ENCODE assay signal across 8 cellular contexts in genomic region chr10:86693721-86694369, GRCh38. TPM values are rescaled to one million over a fixed set of nuclear protein-coding genes. Genes with fewer than 3 reads are reported as not detected.
DNase-seq lines count a peak whose midpoint lies in the region; ATAC-seq and TF ChIP-seq lines count a peak whose summit lies in the region.

No MANE protein-coding gene starts in this region.

- TF ChIP-seq EP300 in esophagus muscularis mucosa (IDR thresholded peaks at IDR 0.05) (no peak), ovary (IDR thresholded peaks at IDR 0.05) (no peak)

- POLR2A ChIA-PET in activated CD4-positive, alpha-beta memory T cell treated with anti-CD3 and anti-CD28 coated beads for 36 hours (lab: Charles Lee), result no interaction called here

- no peaks in the 10 kb centered on the region for H3K36me3 ChIP-seq in Loucy (ENCODE audit: insufficient read depth, low read length)
- H3K36me3 ChIP-seq in esophagus muscularis mucosa, result peaks cover 0 to 44% (median 39%) of the 10 kb centered on the region in 4 donors
- no peaks in the 10 kb centered on the region for H3K36me3 ChIP-seq in ovary

- CTCF ChIA-PET in activated CD4-positive, alpha-beta memory T cell treated with anti-CD3 and anti-CD28 coated beads for 36 hours (lab: Charles Lee), result interaction anchor here (0.5 to 2.9 kb wide), 16 partner anchors 13 to 267 kb away, joined by 3 to 38 read pairs (median 4); no protein-coding TSS in a partner anchor

- peak; percentile 27 for DNase-seq in GM04503 (ENCODE audit: low read depth)
- DNase-seq in activated CD4-positive, alpha-beta memory T cell treated with anti-CD3 and anti-CD28 coated beads for 36 hours, result peak; percentile 46
- DNase-seq in esophagus muscularis mucosa (ENCODE audit: extremely low spot score), result no peak
- DNase-seq in ovary, result peak; percentile 64 to 88 (median 75)
- no peak for DNase-seq in NCI-H748 (lab: John Stamatoyannopoulos, UW; ENCODE audit: unreplicated experiment)
- no peak for DNase-seq in pons (ENCODE audit: low spot score)

- intact Hi-C loops in activated CD4-positive, alpha-beta memory T cell treated with anti-CD3 and anti-CD28 coated beads for 36 hours (cut with micrococcal nuclease), result loop anchor here (1.0 kb wide), 1 partner anchor 205 kb away; no protein-coding TSS in a partner anchor
- intact Hi-C loops in esophagus muscularis mucosa (cut with DNase I) (loop anchor here (5.0 kb wide), 1 partner anchor 208 kb away; no protein-coding TSS in a partner anchor), ovary (cut with DNase I) (loop anchor here in 1 of 4 donors (5.0 kb wide), 1 partner anchor 208 kb away; no protein-coding TSS in a partner anchor)

- 15% methylated on average over 9 of the region's 10 CpGs for WGBS in esophagus muscularis mucosa
- 8 to 14% (median 12%) methylated on average over 10 of the region's 10 CpGs for WGBS in ovary, 3 donors

- no peak overlapping the region for H3K4me3 ChIP-seq in Loucy (ENCODE audit: low read length, poor library complexity, severe bottlenecking)
- H3K4me3 ChIP-seq in esophagus muscularis mucosa, result no peak overlapping the region
- H3K4me3 ChIP-seq in ovary, result no peak overlapping the region

- H3K79me2 ChIP-seq in Loucy (ENCODE audit: insufficient read depth, low read length), result no peaks in the 10 kb centered on the region

- no peak overlapping the region for H3K4me2 ChIP-seq in Loucy (ENCODE audit: low read depth, low read length, poor library complexity, severe bottlenecking)

- no peaks in the 10 kb centered on the region for H3K36me3 Mint-ChIP-seq in activated CD4-positive, alpha-beta memory T cell treated with anti-CD3 and anti-CD28 coated beads for 36 hours

- H3K9me3 ChIP-seq in Loucy (ENCODE audit: insufficient read depth, low read depth, low read length) (no peaks in the 10 kb centered on the region), esophagus muscularis mucosa (no peaks in the 10 kb centered on the region), ovary (no peaks in the 10 kb centered on the region)

- no peak overlapping the region for H2AFZ ChIP-seq in Loucy (ENCODE audit: low read length)

- no peaks in the 10 kb centered on the region for H3K27me3 Mint-ChIP-seq in activated CD4-positive, alpha-beta memory T cell treated with anti-CD3 and anti-CD28 coated beads for 36 hours

- TF ChIP-seq POLR2A in esophagus muscularis mucosa (IDR thresholded peaks at IDR 0.05; ENCODE audit: low read depth), result no peak
- no peak for TF ChIP-seq POLR2A in ovary (IDR thresholded peaks at IDR 0.05)

- no peaks in the 10 kb centered on the region for H3K4me1 Mint-ChIP-seq in activated CD4-positive, alpha-beta memory T cell treated with anti-CD3 and anti-CD28 coated beads for 36 hours (ENCODE audit: low read depth)

- H3K4me3 Mint-ChIP-seq in activated CD4-positive, alpha-beta memory T cell treated with anti-CD3 and anti-CD28 coated beads for 36 hours, result no peak overlapping the region

- no peaks in the 10 kb centered on the region for H3K9me3 Mint-ChIP-seq in activated CD4-positive, alpha-beta memory T cell treated with anti-CD3 and anti-CD28 coated beads for 36 hours

- H3K27me3 ChIP-seq in Loucy (ENCODE audit: insufficient read depth, low read length, poor library complexity, severe bottlenecking) (no peaks in the 10 kb centered on the region), esophagus muscularis mucosa (no peaks in the 10 kb centered on the region), ovary (no peaks in the 10 kb centered on the region)

- H3K4me1 ChIP-seq in Loucy (ENCODE audit: insufficient read depth, low read length, poor library complexity, severe bottlenecking) (no peaks in the 10 kb centered on the region), esophagus muscularis mucosa (peaks cover 34 to 54% (median 52%) of the 10 kb centered on the region in 4 donors), ovary (ENCODE audit: insufficient read depth) (peaks cover 9% of the 10 kb centered on the region)

- peak; percentile 84 for TF ChIP-seq CTCF in Loucy (conservative IDR thresholded peaks at IDR 0.05; ENCODE audit: low read length)
- TF ChIP-seq CTCF in esophagus muscularis mucosa (IDR thresholded peaks at IDR 0.05), result peak; percentile 48 to 75 (median 56)
- peak; percentile 58 to 67 (median 59) for TF ChIP-seq CTCF in ovary (IDR thresholded peaks at IDR 0.05)

- H3K9me2 ChIP-seq in Loucy (replicated peaks; ENCODE audit: low read depth, low read length), result no peaks in the 10 kb centered on the region

- no peak overlapping the region for H3K9ac ChIP-seq in Loucy (ENCODE audit: low read depth, low read length, poor library complexity, severe bottlenecking)

- H4K20me1 ChIP-seq in Loucy (ENCODE audit: insufficient read depth, low read length, poor library complexity, severe bottlenecking), result no peaks in the 10 kb centered on the region

- no peak overlapping the region for H3K27ac Mint-ChIP-seq in activated CD4-positive, alpha-beta memory T cell treated with anti-CD3 and anti-CD28 coated beads for 36 hours

- H3K27ac ChIP-seq in esophagus muscularis mucosa (replicated peaks in 1 of 4) (peak overlapping the region; percentile 31 to 51 (median 44)), ovary (peak overlapping the region in 1 of 2 donors; percentile 32)

- no peak for ATAC-seq in HG03095 (IDR thresholded peaks at IDR 0.05; ENCODE audit: unreplicated experiment)

- no peaks in the 10 kb centered on the region for H3F3A ChIP-seq in Loucy (ENCODE audit: low read depth)

RNA-seq across cellular contexts. Expression of gene LDB3, which starts 25.5 kb away (rescaled TPM):
- total RNA-seq in activated CD4-positive, alpha-beta memory T cell treated with anti-CD3 and anti-CD28 coated beads for 36 hours, result under 1 TPM; 0.12 to 0.43 TPM
- total RNA-seq in esophagus muscularis mucosa (10 to 100 TPM; 12.6 to 42.3 (median 21.6) TPM), ovary (10 to 100 TPM in 1 of 7 donors, 1 to 10 TPM in 6; 1.5 to 12.9 (median 2.6) TPM)
- polyA plus RNA-seq in ovary, result 1 to 10 TPM; 3.6 to 9.0 TPM

RNA-seq across cellular contexts. Expression of gene OPN4, which starts 39.5 kb away (rescaled TPM):
- total RNA-seq in activated CD4-positive, alpha-beta memory T cell treated with anti-CD3 and anti-CD28 coated beads for 36 hours, result not detected
- total RNA-seq in esophagus muscularis mucosa (under 1 TPM in 1 of 4 donors, not detected in 3; 0.32 TPM), ovary (not detected)
- under 1 TPM in 1 of 2 donors, not detected in 1; 0.08 TPM for polyA plus RNA-seq in ovary

Comparison
In these comparisons a context has a peak if more than half of its experiments do, and no peak if none do; other contexts are left out.
1. DNase-seq: peak in GM04503 (single experiment), activated CD4-positive, alpha-beta memory T cell treated with anti-CD3 and anti-CD28 coated beads for 36 hours (single experiment) and ovary (5 of 5); none in esophagus muscularis mucosa (single experiment), NCI-H748 (single experiment) and pons (single experiment).
2. Peak in every context shown above with its lines, with median percentiles within 50 percentile points of each other: CTCF ChIP-seq.